In genomic region chr1:78688701-78689100, GRCh38 we compare ENCODE assay signal across 11 cellular contexts. TPM values are rescaled to one million over a fixed set of nuclear protein-coding genes. Genes with fewer than 3 reads are reported as not detected.
DNase-seq lines count a peak whose midpoint lies in the region; ATAC-seq, FAIRE-seq and TF ChIP-seq lines count a peak whose summit lies in the region.
"Had no signal": no experiment of that assay in that cellular context is flagged by ENCODE, and none has a peak within 500 bp of the region (broad histone marks: within the 10 kb centered on the region; RNA-seq: fewer than 3 reads in every experiment).

No MANE protein-coding gene starts in this region.

- no peak overlapping the region for H2BK5ac ChIP-seq in IMR-90 (ENCODE audit: low read depth, low read length, poor library complexity, severe bottlenecking)

- FAIRE-seq in GM12878 (lab: Jason Lieb, UNC) = no peak

- H3K27me3 ChIP-seq in BJ (ENCODE audit: control insufficient read depth, insufficient read depth, low read length) (no peaks in the 10 kb centered on the region), IMR-90 (ENCODE audit: control insufficient read depth, insufficient read depth, low read length) (no peaks in the 10 kb centered on the region), GM12878 (replicated peaks in 1 of 2; ENCODE audit: control insufficient read depth in 2 of 2, insufficient read depth in 2 of 2, low read length in 1 of 2) (no peaks in the 10 kb centered on the region)

- H3K4me1 ChIP-seq in IMR-90 (ENCODE audit: control insufficient read depth, insufficient read depth, low read length) (no peaks in the 10 kb centered on the region), GM12878 (ENCODE audit: control insufficient read depth, insufficient read depth, low read length) (no peaks in the 10 kb centered on the region)

- H3K79me1 ChIP-seq in IMR-90 (ENCODE audit: low read depth in 1 of 2, low read length in 2 of 2) = no peaks in the 10 kb centered on the region

- H3K14ac ChIP-seq in IMR-90 (replicated peaks; ENCODE audit: low read depth, low read length) = no peak overlapping the region

- intact Hi-C loops in IMR-90 (cut with micrococcal nuclease) (loop anchor here (5.0 kb wide), 2 partner anchors 149 to 509 kb away; no protein-coding TSS in a partner anchor), GM12878 (cut with micrococcal nuclease; ENCODE audit: unreplicated experiment) (loop anchor here (5.0 kb wide), 2 partner anchors 144 to 509 kb away; no protein-coding TSS in a partner anchor)

- dilution Hi-C loops in IMR-90 (cut with HindIII; ENCODE audit: low sequenced_read_pairs, unreplicated experiment) = no loop called here

- no peak overlapping the region for H3K56ac ChIP-seq in IMR-90 (ENCODE audit: extremely low read depth, insufficient read depth, low read length)

- TF ChIP-seq CTCF in BJ (IDR thresholded peaks at IDR 0.05; ENCODE audit: insufficient read depth, low read depth, low read length) (peak; percentile 44), IMR-90 (conservative IDR thresholded peaks at IDR 0.05; ENCODE audit: low read depth, low read length) (peak; percentile 49), GM12878 (IDR thresholded peaks at IDR 0.05 in 2 of 3, conservative IDR thresholded peaks at IDR 0.05 in 1 of 3; ENCODE audit: control insufficient read depth in 2 of 3, extremely low read depth in 1 of 3, insufficient read depth in 1 of 3, low read depth in 3 of 3, low read length in 3 of 3) (no peak; a peak in 1 of 6 replicates)

- no peak overlapping the region for H2BK15ac ChIP-seq in IMR-90 (ENCODE audit: low read depth, low read length)

- no peaks in the 10 kb centered on the region for H3K79me2 ChIP-seq in GM12878 (ENCODE audit: control insufficient read depth, insufficient read depth, low read length)

- H2AFZ ChIP-seq in IMR-90 (replicated peaks; ENCODE audit: low read length, poor library complexity) (no peak overlapping the region), GM12878 (ENCODE audit: control insufficient read depth, low read depth, low read length) (no peak overlapping the region)

- H3K27ac ChIP-seq in IMR-90 (ENCODE audit: insufficient read depth, low read length) (no peak overlapping the region), GM12878 (ENCODE audit: control insufficient read depth, insufficient read depth) (no peak overlapping the region)
- H3K27ac ChIP-seq: coronary artery had no signal

- H2BK120ac ChIP-seq in IMR-90 (ENCODE audit: low read depth, low read length) = no peak overlapping the region

- H3K36me3 ChIP-seq in BJ (ENCODE audit: control insufficient read depth, insufficient read depth, low read length) = no peaks in the 10 kb centered on the region
- H3K36me3 ChIP-seq in IMR-90 (ENCODE audit: control insufficient read depth, insufficient read depth, low read length) = no peaks in the 10 kb centered on the region
- H3K36me3 ChIP-seq in GM12878 (ENCODE audit: control insufficient read depth in 2 of 2, insufficient read depth in 2 of 2, low read length in 1 of 2) = no peaks in the 10 kb centered on the region

- H4K91ac ChIP-seq in IMR-90 (ENCODE audit: insufficient read depth, low read depth, low read length) = no peak overlapping the region

- H3K9me3 ChIP-seq in IMR-90 (ENCODE audit: control insufficient read depth, insufficient read depth, low read length) = no peaks in the 10 kb centered on the region
- H3K9me3 ChIP-seq in GM12878 (replicated peaks; ENCODE audit: control insufficient read depth, insufficient read depth, low read length) = no peaks in the 10 kb centered on the region
- H3K9me3 ChIP-seq: mucosa of descending colon had no signal

- no peak overlapping the region; a peak in 1 of 4 replicates for H4K8ac ChIP-seq in IMR-90 (ENCODE audit: low read depth in 2 of 2, low read length in 2 of 2)

- H3K4me2 ChIP-seq in IMR-90 (ENCODE audit: low read depth, low read length) (no peak overlapping the region), GM12878 (ENCODE audit: control insufficient read depth, insufficient read depth) (no peak overlapping the region)

- H3K4ac ChIP-seq in IMR-90 (ENCODE audit: low read depth, low read length) = no peak overlapping the region

- no peak for TF ChIP-seq POLR2A in IMR-90 (IDR thresholded peaks at IDR 0.05; ENCODE audit: low read depth, low read length)
- TF ChIP-seq POLR2A in GM12878 (IDR thresholded peaks at IDR 0.05; ENCODE audit: low read depth, low read length) = no peak

- no peaks in the 10 kb centered on the region for H3K9me1 ChIP-seq in IMR-90 (ENCODE audit: insufficient read depth, low read length)

- in situ Hi-C loops in IMR-90 (cut with MboI; ENCODE audit: low sequenced_read_pairs) = no loop called here
- in situ Hi-C loops in GM12878 (cut with MboI) = no loop called here

- no peak overlapping the region for H4K5ac ChIP-seq in IMR-90 (ENCODE audit: low read depth, low read length)

- H4K20me1 ChIP-seq in IMR-90 (ENCODE audit: insufficient read depth, low read length) = no peaks in the 10 kb centered on the region
- H4K20me1 ChIP-seq in GM12878 (ENCODE audit: control insufficient read depth, insufficient read depth) = no peaks in the 10 kb centered on the region

- no peak overlapping the region for H2BK20ac ChIP-seq in IMR-90 (ENCODE audit: low read depth, low read length)

- peak; percentile 70 for ATAC-seq in IMR-90 (ENCODE audit: low read depth)
- ATAC-seq in GM12878 = no peak; the same call in 2 of the 3 replicates
- ATAC-seq in left lobe of liver = peak; percentile 60
- ATAC-seq in GM21619 (IDR thresholded peaks at IDR 0.05; ENCODE audit: unreplicated experiment) = no peak
- no peak for ATAC-seq in GM18858 (IDR thresholded peaks at IDR 0.05; ENCODE audit: unreplicated experiment)
- ATAC-seq: mucosa of descending colon had no signal

- TF ChIP-seq RAD21 in IMR-90 (IDR thresholded peaks at IDR 0.05; ENCODE audit: low read length) (peak; percentile 54), GM12878 (IDR thresholded peaks at IDR 0.05; ENCODE audit: insufficient read depth, low read depth, low read length) (0 out of 2 replicates have a peak, but pooled peaks have one; percentile 21)

- RAD21 ChIA-PET in GM12878 (lab: Charles Lee; ENCODE audit: unreplicated experiment) = no interaction called here

- BruUV-seq in IMR-90 (replicated peaks; lab: Mats Ljungman, UMichigan) (no TSS peak), GM12878 (replicated peaks; lab: Mats Ljungman, UMichigan) (no TSS peak)

- H2AK9ac ChIP-seq in IMR-90 (replicated peaks; ENCODE audit: low read depth, low read length, poor library complexity) = no peak overlapping the region

- POLR2A ChIA-PET in BJ (lab: Charles Lee) (no interaction called here), IMR-90 (lab: Charles Lee; ENCODE audit: unreplicated experiment) (no interaction called here), GM12878 (lab: Charles Lee) (no interaction called here)

- no peak overlapping the region for H3K23ac ChIP-seq in IMR-90 (ENCODE audit: low read depth, low read length)

- no peak for DNase-seq in BJ (ENCODE audit: low read depth)
- DNase-seq in IMR-90 = peak; percentile 57
- DNase-seq in GM12878 (ENCODE audit: low read depth, low spot score) = no peak
- no peak for DNase-seq in left lobe of liver (ENCODE audit: low spot score)
- no peak for DNase-seq in activated CD4-positive, alpha-beta T cell treated with anti-CD3 and anti-CD28 coated beads, Interleukin-2, amount 50 U/mL, for 48 hours
- no peak for DNase-seq in NCI-H146 treated with DMSO at 0.1 percent for 48 hours (lab: John Stamatoyannopoulos, UW; ENCODE audit: unreplicated experiment)
- DNase-seq: activated CD4-positive, alpha-beta memory T cell treated with anti-CD3 and anti-CD28 coated beads, Interleukin-2, amount 10 ng/mL, durations not matched to agents 7 days and 5 days; mucosa of descending colon had no signal

- H3K18ac ChIP-seq in IMR-90 (ENCODE audit: low read depth, low read length) = no peak overlapping the region

- no peak overlapping the region for H2AK5ac ChIP-seq in IMR-90 (ENCODE audit: low read depth, low read length)

- H3K9ac ChIP-seq in IMR-90 (ENCODE audit: low read depth, low read length) (no peak overlapping the region), GM12878 (ENCODE audit: control insufficient read depth, insufficient read depth, low read length) (no peak overlapping the region)

- CTCF ChIA-PET in BJ (lab: Yijun Ruan, JAX) = interaction anchor here (0.8 to 1.4 kb wide), 5 partner anchors 8 to 445 kb away, joined by 3 to 6 read pairs (median 3); no protein-coding TSS in a partner anchor
- CTCF ChIA-PET in IMR-90 (lab: Yijun Ruan, JAX) = interaction anchor here (0.7 to 1.8 kb wide), 4 partner anchors 8 to 469 kb away, joined by 3 to 4 read pairs (median 3); no protein-coding TSS in a partner anchor
- CTCF ChIA-PET in GM12878 (lab: Yijun Ruan, JAX) = interaction anchor here (1.0 kb wide), 1 partner anchor 665 kb away, joined by 3 read pairs; no protein-coding TSS in a partner anchor

- SMC1A ChIA-PET in GM12878 (lab: Charles Lee; ENCODE audit: uncharacterized antibody, unreplicated experiment) = no interaction called here

- TF ChIP-seq EP300 in GM12878 (IDR thresholded peaks at IDR 0.05; ENCODE audit: borderline replicate concordance in 1 of 2, control insufficient read depth in 1 of 2, low read depth in 2 of 2, low read length in 2 of 2) = no peak

- no peak overlapping the region for H3K4me3 ChIP-seq in BJ (ENCODE audit: low read depth, low read length)
- H3K4me3 ChIP-seq in IMR-90 (ENCODE audit: insufficient read depth, low read depth, low read length) = no peak overlapping the region
- H3K4me3 ChIP-seq in GM12878 = no peak overlapping the region
- H3K4me3 ChIP-seq: coronary artery, mucosa of descending colon had no signal

RNA-seq across cellular contexts. Expression of gene IFI44, which starts 39.1 kb away (rescaled TPM):
- 2.2 and 5.4 TPM in 2 replicates for polyA plus RNA-seq in BJ (2011; rRNA removed)
- polyA minus RNA-seq in BJ (2011; rRNA and poly(A)+ RNA removed) = 1.7 and 2.2 TPM in 2 replicates
- 2.5 and 2.7 TPM in 2 replicates for total RNA-seq in IMR-90 (2012; rRNA removed)
- 1.8 and 2.2 TPM in 2 replicates for polyA plus RNA-seq in IMR-90 (2012; rRNA removed)
- 0.22 and 0.34 TPM in 2 replicates for polyA plus RNA-seq in IMR-90 (2012; cell fraction: cytosol; rRNA removed)
- 0.53 and 5.5 TPM in 2 replicates for polyA plus RNA-seq in IMR-90 (2012; cell fraction: nucleus; rRNA removed; ENCODE audit: low replicate concordance)
- total RNA-seq in GM12878 (2013; cell fraction: nucleolus; rRNA removed) = 142 and 145 TPM in 2 replicates
- total RNA-seq in GM12878 (2014; rRNA removed) = 67.2 and 97.3 TPM in 2 replicates
- 106 and 119 TPM in 2 replicates for total RNA-seq in GM12878 (2014; rRNA removed; fragmentation: Illumina TruSeq; extraction: Trizol)
- 74.0 and 79.2 TPM in 2 replicates for total RNA-seq in GM12878 (2021)
- 56.8 TPM for polyA plus RNA-seq in GM12878 (2011; ENCODE audit: low read depth)
- polyA plus RNA-seq in GM12878 (2011; rRNA removed) = 272 and 466 TPM in 2 replicates
- 65.6 and 77.9 TPM in 2 replicates for polyA plus RNA-seq in GM12878 (2011; cell fraction: cytosol; rRNA removed)
- 234 and 256 TPM in 2 replicates for polyA plus RNA-seq in GM12878 (2011; cell fraction: nucleus; rRNA removed)
- 83.6 and 95.2 TPM in 2 replicates for polyA plus RNA-seq in GM12878 (2012)
- 120 and 175 TPM in 2 replicates for polyA plus RNA-seq in GM12878 (2014; fragmentation: Illumina TruSeq; extraction: Trizol)
- 100 to 1,000 TPM in 1 of 2 experiments, 10 to 100 TPM in 1; 75.6 to 125 TPM for polyA plus RNA-seq in GM12878 (2014; fragmentation: Nextera tagmentation; extraction: Ambion mirVana)
- polyA plus RNA-seq in GM12878 (2014; rRNA removed) = 111 and 139 TPM in 2 replicates
- polyA plus RNA-seq in GM12878 (2016; fragmentation: Nextera tagmentation; extraction: Ambion mirVana) = 10 to 100 TPM; 37.7 to 40.9 TPM
- polyA minus RNA-seq in GM12878 (2011; rRNA and poly(A)+ RNA removed) = 94.7 and 151 TPM in 2 replicates
- polyA minus RNA-seq in GM12878 (2011; cell fraction: cytosol; rRNA and poly(A)+ RNA removed) = 40.8 and 52.7 TPM in 2 replicates
- 112 and 120 TPM in 2 replicates for polyA minus RNA-seq in GM12878 (2011; cell fraction: nucleus; rRNA and poly(A)+ RNA removed)
- 5.2 TPM for total RNA-seq in left lobe of liver

Comparison
In these comparisons a context has a peak if more than half of its experiments do, and no peak if none do; other contexts are left out.
1. CTCF ChIP-seq: peak in BJ (single experiment) and IMR-90 (single experiment); none in GM12878 (0 of 3).
2. ATAC-seq: peak in IMR-90 (single experiment) and left lobe of liver (single experiment); none in GM12878 (single experiment), GM21619 (single experiment) and GM18858 (single experiment).
3. RNA of gene IFI44, which starts 39.1 kb away (total RNA-seq): 67.2 to 145 TPM in GM12878; 5.2 TPM in left lobe of liver (single experiment) and 2.5 to 2.7 TPM in IMR-90; every median in the first group is over 10 times any median in the second.